Comparison of ENCODE assay signal across 8 cellular contexts in genomic region chr2:20509766-20510490, GRCh38.
DNase-seq lines count a peak whose midpoint lies in the region; TF ChIP-seq lines count a peak whose summit lies in the region.

No MANE protein-coding gene starts in this region.

- H2AFZ ChIP-seq in MM.1S (ENCODE audit: low read length) = peak overlapping the region; percentile 71

- 70 to 84% (median 75%) methylated on average over 15 of the region's 15 CpGs for WGBS in spleen, 5 donors

- TF ChIP-seq CTCF in MM.1S (IDR thresholded peaks at IDR 0.05; ENCODE audit: low read length) = no peak
- no peak for TF ChIP-seq CTCF in GM10266 (IDR thresholded peaks at IDR 0.05; ENCODE audit: control insufficient read depth, insufficient read depth, low read depth, missing control alignments)
- TF ChIP-seq CTCF in spleen (IDR thresholded peaks at IDR 0.05 in 8 of 11, conservative IDR thresholded peaks at IDR 0.05 in 3 of 11) = no peak

- H3K9me2 ChIP-seq in MM.1S (replicated peaks; ENCODE audit: insufficient read depth, low read length) = no peaks in the 10 kb centered on the region

- H3K36me3 ChIP-seq in MM.1S (replicated peaks; ENCODE audit: insufficient read depth, low read length) = no peaks in the 10 kb centered on the region
- H3K36me3 ChIP-seq in spleen = no peaks in the 10 kb centered on the region

- H3K79me2 ChIP-seq in MM.1S (ENCODE audit: low read length) = no peaks in the 10 kb centered on the region

- no peak for TF ChIP-seq POLR2A in spleen (IDR thresholded peaks at IDR 0.05)

- peaks cover 33% of the 10 kb centered on the region for H3K4me1 ChIP-seq in MM.1S (ENCODE audit: low read length)
- peaks cover 0 to 3% (median 0%) of the 10 kb centered on the region in 6 donors for H3K4me1 ChIP-seq in spleen

- peak overlapping the region; percentile 44 for H3K4me3 ChIP-seq in MM.1S (ENCODE audit: low read length)
- H3K4me3 ChIP-seq in spleen = no peak overlapping the region

- H3K27ac ChIP-seq in MM.1S (ENCODE audit: low read length) = peak overlapping the region; percentile 34; the same call in 1 of the 2 replicates
- H3K27ac ChIP-seq in spleen = no peak overlapping the region

- peak overlapping the region; percentile 68 for H3K4me2 ChIP-seq in MM.1S (ENCODE audit: low read depth, low read length)

- no peaks in the 10 kb centered on the region for H4K20me1 ChIP-seq in MM.1S (ENCODE audit: insufficient read depth, low read length)

- H3K9me3 ChIP-seq in MM.1S (replicated peaks; ENCODE audit: insufficient read depth, low read length) = no peaks in the 10 kb centered on the region
- H3K9me3 ChIP-seq in spleen = peaks cover 0 to 3% (median 0%) of the 10 kb centered on the region in 8 donors

- DNase-seq in DMS 273 (lab: John Stamatoyannopoulos, UW; ENCODE audit: unreplicated experiment) (peak; percentile 88), MM.1S (peak; percentile 85), T1000 (lab: John Stamatoyannopoulos, UW) (peak; percentile 18), left kidney (ENCODE audit: low read depth, low spot score) (peak; percentile 92), epidermal melanocyte (ENCODE audit: insufficient read length, low spot score) (no peak), GM10266 (ENCODE audit: extremely low spot score) (no peak), midbrain (lab: John Stamatoyannopoulos, UW) (no peak), spleen (no peak)

- H3K27me3 ChIP-seq in MM.1S (replicated peaks; ENCODE audit: insufficient read depth, low read length) (no peaks in the 10 kb centered on the region), spleen (replicated peaks in 1 of 7) (no peaks in the 10 kb centered on the region)

- H3K9ac ChIP-seq in MM.1S (ENCODE audit: low read length) = peak overlapping the region; percentile 54; the same call in 1 of the 2 replicates

- H3F3A ChIP-seq in MM.1S (ENCODE audit: insufficient read depth, low read length) = peaks cover 15% of the 10 kb centered on the region

- intact Hi-C loops in spleen (cut with DNase I; ENCODE audit: low total_unique reads) = no loop called here

Comparison
In these comparisons a context has a peak if more than half of its experiments do, and no peak if none do; other contexts are left out.
1. DNase-seq: peak in DMS 273 (single experiment), MM.1S (single experiment), T1000 (single experiment) and left kidney (single experiment); none in epidermal melanocyte (single experiment), GM10266 (single experiment), midbrain (single experiment) and spleen (single experiment).